Comparison of ENCODE assay signal across 8 cellular contexts in genomic region chr10:117217196-117217761, GRCh38. TPM values are rescaled to one million over a fixed set of nuclear protein-coding genes. Genes with fewer than 3 reads are reported as not detected.
DNase-seq lines count a peak whose midpoint lies in the region; ATAC-seq and TF ChIP-seq lines count a peak whose summit lies in the region.

No MANE protein-coding gene starts in this region.

- no peak overlapping the region for H3K4ac ChIP-seq in H9 (ENCODE audit: low read depth, low read length)

- no peak overlapping the region for H2BK20ac ChIP-seq in H9 (ENCODE audit: low read depth, low read length, poor library complexity, severe bottlenecking)

- H3K23me2 ChIP-seq in H9 (ENCODE audit: insufficient read length, low read depth, low read length, poor library complexity, severe bottlenecking), result peaks cover 7% of the 10 kb centered on the region

- H2BK12ac ChIP-seq in H9 (ENCODE audit: insufficient read length, low read depth, low read length), result no peak overlapping the region

- no peak overlapping the region for H2AFZ ChIP-seq in H9 (ENCODE audit: low read length)

- H3K36me3 ChIP-seq in muscle layer of colon (ENCODE audit: insufficient read depth, low read length), result no peaks in the 10 kb centered on the region

- no peak overlapping the region for H3K9ac ChIP-seq in H9 (ENCODE audit: extremely low read depth, insufficient read length, low read length)
- no peak overlapping the region for H3K9ac ChIP-seq in muscle layer of colon (ENCODE audit: low read length)

- H3K27me3 ChIP-seq in H9 (ENCODE audit: insufficient read depth, low read length), result peaks cover 12% of the 10 kb centered on the region; the same call in 1 of the 2 replicates
- H3K27me3 ChIP-seq in muscle layer of colon (ENCODE audit: control insufficient read depth in 1 of 2, insufficient read depth in 2 of 2, low read length in 2 of 2), result peaks cover 14 to 21% of the 10 kb centered on the region in 2 donors

- H3K27me3 Mint-ChIP-seq in H9 (ENCODE audit: low read depth), result peaks cover 71% of the 10 kb centered on the region

- H3K4me3 ChIP-seq in GM12875 (ENCODE audit: low read depth, low read length) (peak overlapping the region; percentile 51), coronary artery (peak overlapping the region; percentile 68), muscle layer of colon (ENCODE audit: low read depth in 1 of 2, low read length in 2 of 2) (peak overlapping the region; percentile 60 to 75)

- no peak overlapping the region for H3K23ac ChIP-seq in H9 (ENCODE audit: insufficient read length, low read depth, low read length)

- H4K5ac ChIP-seq in H9 (ENCODE audit: insufficient read length, low read depth, low read length), result no peak overlapping the region

- H3K4me1 Mint-ChIP-seq in H9, result peaks cover 18 to 24% of the 10 kb centered on the region in 2 experiments

- peaks cover 2% of the 10 kb centered on the region in 2 experiments; a peak in 2 of 5 replicates for H3K9me3 Mint-ChIP-seq in H9

- no peaks in the 10 kb centered on the region for H3K79me1 ChIP-seq in H9 (ENCODE audit: insufficient read depth, low read depth, low read length, poor library complexity, severe bottlenecking)

- no peak overlapping the region for H2AK5ac ChIP-seq in H9 (ENCODE audit: insufficient read length, low read length)

- H3K27ac ChIP-seq in H9 (ENCODE audit: insufficient read length, low read depth, low read length) (no peak overlapping the region), coronary artery (no peak overlapping the region), muscle layer of colon (ENCODE audit: low read depth, low read length) (no peak overlapping the region)

- no peak overlapping the region for H3K27ac Mint-ChIP-seq in H9

- WGBS in H9 (ENCODE audit: extremely low coverage, insufficient read length, low lambda C conversion rate), result no CpG with 5 or more reads among the region's 22 CpGs

- H2BK120ac ChIP-seq in H9 (ENCODE audit: low read depth, low read length, poor library complexity, severe bottlenecking), result no peak overlapping the region

- no peak for ATAC-seq in HG03469 (IDR thresholded peaks at IDR 0.05; ENCODE audit: unreplicated experiment)

- H2BK15ac ChIP-seq in H9 (ENCODE audit: low read depth, low read length), result no peak overlapping the region

- H4K20me1 ChIP-seq in H9 (ENCODE audit: control insufficient read depth, insufficient read depth, insufficient read length), result no peaks in the 10 kb centered on the region

- H3K4me1 ChIP-seq in H9 (ENCODE audit: insufficient read depth, low read length) (no peaks in the 10 kb centered on the region; the same call in 1 of the 2 replicates), muscle layer of colon (ENCODE audit: insufficient read depth, low read length) (peaks cover 5% of the 10 kb centered on the region)

- H3K4me3 Mint-ChIP-seq in H9, result peak overlapping the region; percentile 67 to 82

- DNase-seq in H9 (peak; percentile 86), RPMI8226 (peak; percentile 32), coronary artery (ENCODE audit: low spot score) (no peak), D341Med (ENCODE audit: low spot score) (no peak), midbrain (lab: John Stamatoyannopoulos, UW) (no peak)

- H3T11ph ChIP-seq in H9 (ENCODE audit: low read length), result no peak overlapping the region

- H2BK5ac ChIP-seq in H9 (ENCODE audit: insufficient read length, low read length), result no peak overlapping the region

- H3K79me2 ChIP-seq in H9 (ENCODE audit: insufficient read depth, low read length), result no peaks in the 10 kb centered on the region

- H3K4me2 ChIP-seq in H9 (ENCODE audit: insufficient read depth, insufficient read length, low read length), result peak overlapping the region; percentile 67

- H3K9me3 ChIP-seq in H9 (ENCODE audit: control insufficient read depth, low read depth, low read length), result no peaks in the 10 kb centered on the region
- H3K9me3 ChIP-seq in muscle layer of colon (ENCODE audit: low read length), result peaks cover 3% of the 10 kb centered on the region

- H4K8ac ChIP-seq in H9 (replicated peaks; ENCODE audit: insufficient read length, low read depth, low read length), result no peak overlapping the region

- H3K36me3 Mint-ChIP-seq in H9 (ENCODE audit: insufficient read depth in 1 of 3, low read depth in 3 of 3), result no peaks in the 10 kb centered on the region; a peak in 1 of 7 replicates

- TF ChIP-seq CTCF in GM12875 (IDR thresholded peaks at IDR 0.05; ENCODE audit: borderline replicate concordance, insufficient read depth, low read depth, low read length) (no peak), H9 (conservative IDR thresholded peaks at IDR 0.05) (no peak), coronary artery (IDR thresholded peaks at IDR 0.05) (no peak)

- H4K91ac ChIP-seq in H9 (ENCODE audit: insufficient read length, low read depth, low read length), result no peak overlapping the region

- no peak overlapping the region for H3K18ac ChIP-seq in H9 (ENCODE audit: insufficient read length, low read depth, low read length)

- H3K56ac ChIP-seq in H9 (ENCODE audit: insufficient read length, low read depth, low read length), result no peak overlapping the region

- peak overlapping the region; percentile 38 for H3K14ac ChIP-seq in H9 (ENCODE audit: insufficient read depth, low read length)

RNA-seq across cellular contexts. Expression of gene KCNK18, which starts 20.0 kb away (rescaled TPM):
- total RNA-seq in H9 (2021), result not detected in 2 replicates

RNA-seq across cellular contexts. Expression of gene SLC18A2, which starts 23.6 kb away (rescaled TPM):
- 3.0 and 4.0 TPM in 2 replicates for total RNA-seq in H9 (2021)

Comparison
In these comparisons a context has a peak if more than half of its experiments do, and no peak if none do; other contexts are left out.
1. DNase-seq: peak in H9 (single experiment) and RPMI8226 (single experiment); none in coronary artery (single experiment), D341Med (single experiment) and midbrain (single experiment).
2. Peak in every context shown above with its lines, with median percentiles within 50 percentile points of each other: H3K4me3 ChIP-seq.